ENCODE assay signal across 21 cellular contexts in the genomic region with DNA sequence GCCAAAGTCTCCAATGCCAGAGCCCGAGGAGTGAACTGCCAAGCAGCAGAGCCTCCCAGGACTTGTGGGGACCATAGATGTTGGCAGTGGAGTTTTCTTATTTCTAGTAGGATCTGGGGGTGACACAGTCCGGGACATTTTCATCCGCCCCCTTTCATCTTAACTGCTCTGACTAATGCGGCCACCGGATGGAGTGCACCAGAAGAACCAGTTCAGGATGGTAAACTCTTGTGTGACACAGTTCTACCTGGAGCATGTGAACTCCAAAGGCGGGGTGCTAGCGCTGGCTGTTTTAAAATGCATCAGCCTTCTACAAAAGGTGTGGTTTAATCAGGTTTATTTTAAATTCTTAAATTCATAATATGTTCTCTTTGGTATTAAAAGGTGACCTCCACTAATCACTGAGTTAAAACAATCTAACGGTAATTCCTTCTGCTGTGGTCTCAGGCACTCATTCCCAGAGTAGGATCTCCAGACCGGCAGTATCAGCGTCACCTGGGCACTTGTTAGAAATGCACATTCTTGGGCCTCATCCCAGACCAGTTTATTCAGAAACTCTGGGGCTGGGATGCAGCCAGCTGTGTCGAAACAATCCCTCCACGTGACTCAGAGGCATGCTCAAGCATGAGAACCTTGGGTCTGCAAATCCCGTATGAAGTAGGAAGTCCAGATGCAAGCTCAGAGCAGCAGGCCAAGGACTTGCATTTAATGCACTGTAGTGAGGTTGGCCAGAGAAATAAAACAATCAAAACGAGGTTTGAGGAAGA.
DNase-seq lines count a peak whose midpoint lies in the region; ATAC-seq and TF ChIP-seq lines count a peak whose summit lies in the region.
"Had no signal": no experiment of that assay in that cellular context is flagged by ENCODE, and none has a peak within 500 bp of the region (broad histone marks: within the 10 kb centered on the region; RNA-seq: fewer than 3 reads in every experiment).

No MANE protein-coding gene starts in this region.

- H3K9me3 ChIP-seq in left lung (peaks cover 0 to 3% of the 10 kb centered on the region in 2 donors), upper lobe of right lung (no peaks in the 10 kb centered on the region), SK-N-SH (no peaks in the 10 kb centered on the region)
- H3K9me3 ChIP-seq: psoas muscle, testis had no signal

- no peak overlapping the region for H2AFZ ChIP-seq in SK-N-SH (ENCODE audit: low read depth)

- no peak for TF ChIP-seq EP300 in SK-N-SH (IDR thresholded peaks at IDR 0.05; ENCODE audit: borderline replicate concordance in 1 of 2, low read depth in 1 of 2, low read length in 1 of 2)

- 53% methylated on average over 14 of the region's 14 CpGs for WGBS in SK-N-SH (ENCODE audit: low lambda C conversion rate)

- H3K27ac ChIP-seq in left lung (no peak overlapping the region), upper lobe of right lung (no peak overlapping the region), SK-N-SH (ENCODE audit: low read depth in 2 of 2, low read length in 1 of 2) (no peak overlapping the region)
- H3K27ac ChIP-seq: psoas muscle, SJSA1, testis had no signal

- POLR2A ChIA-PET in SK-N-SH (lab: Yijun Ruan, JAX): no interaction called here

- H4K20me1 ChIP-seq in SK-N-SH (ENCODE audit: insufficient read depth): no peaks in the 10 kb centered on the region

- H3K27me3 ChIP-seq in left lung (peaks cover 0 to 9% of the 10 kb centered on the region in 2 donors), upper lobe of right lung (no peaks in the 10 kb centered on the region), SK-N-SH (ENCODE audit: insufficient read depth) (no peaks in the 10 kb centered on the region)
- H3K27me3 ChIP-seq: SJSA1, testis had no signal

- H3K36me3 ChIP-seq in left lung (no peaks in the 10 kb centered on the region), upper lobe of right lung (no peaks in the 10 kb centered on the region), SK-N-SH (replicated peaks in 1 of 2; ENCODE audit: control insufficient read depth in 1 of 2, insufficient read depth in 2 of 2, low read length in 1 of 2) (no peaks in the 10 kb centered on the region)
- H3K36me3 ChIP-seq: SJSA1 had no signal

- H3K9ac ChIP-seq in SK-N-SH: no peak overlapping the region

- intact Hi-C loops in left lung (cut with DNase I) (no loop called here), upper lobe of right lung (cut with DNase I) (no loop called here)

- no peaks in the 10 kb centered on the region for H3K4me1 ChIP-seq in left lung
- no peaks in the 10 kb centered on the region for H3K4me1 ChIP-seq in upper lobe of right lung
- H3K4me1 ChIP-seq in SK-N-SH (ENCODE audit: control insufficient read depth in 1 of 2, insufficient read depth in 2 of 2, low read depth in 1 of 2, low read length in 1 of 2): peaks cover 0 to 7% of the 10 kb centered on the region in 2 experiments; a peak in 2 of 4 replicates
- H3K4me1 ChIP-seq: psoas muscle, SJSA1, testis had no signal

- H3K9me2 ChIP-seq in SK-N-SH: no peaks in the 10 kb centered on the region

- no peak overlapping the region for H3K4me3 ChIP-seq in epithelial cell of proximal tubule (ENCODE audit: low read depth, low read length)
- no peak overlapping the region for H3K4me3 ChIP-seq in left lung
- H3K4me3 ChIP-seq in upper lobe of right lung: no peak overlapping the region
- H3K4me3 ChIP-seq in SK-N-SH (ENCODE audit: low read depth in 2 of 2, low read length in 1 of 2): no peak overlapping the region
- H3K4me3 ChIP-seq: psoas muscle, SJSA1, testis had no signal

- TF ChIP-seq CTCF in epithelial cell of proximal tubule (conservative IDR thresholded peaks at IDR 0.05; ENCODE audit: low read depth, low read length) (no peak), left lung (IDR thresholded peaks at IDR 0.05) (no peak), upper lobe of right lung (IDR thresholded peaks at IDR 0.05) (no peak), SK-N-SH (IDR thresholded peaks at IDR 0.05) (no peak)

- peak; percentile 75 for ATAC-seq in left lung
- peak; percentile 90 for ATAC-seq in upper lobe of right lung
- ATAC-seq: CD8-positive, alpha-beta T cell; natural killer cell treated with Interleukin-12 subunit alpha and Interleukin-12 subunit beta and Interleukin-15 and Interleukin-18, amount 100 ng/mL, for 72 hours; psoas muscle had no signal

- CTCF ChIA-PET in SK-N-SH (lab: Yijun Ruan, JAX): interaction anchor here (1.6 kb wide), 1 partner anchor 52 kb away, joined by 4 read pairs; no protein-coding TSS in a partner anchor

- DNase-seq in NCI-H2196 (lab: John Stamatoyannopoulos, UW; ENCODE audit: unreplicated experiment) (peak; percentile 26), NCI-H2196 treated with DMSO at 0.1 percent for 48 hours (lab: John Stamatoyannopoulos, UW; ENCODE audit: unreplicated experiment) (no peak), epithelial cell of proximal tubule (ENCODE audit: low read depth) (peak; percentile 10), left lung (peak in 1 of 2 donors; percentile 44), upper lobe of right lung (peak; percentile 87), SK-N-SH (no peak)
- no peak for DNase-seq in activated effector memory CD4-positive, alpha-beta T cell treated with Interleukin-2 at 50 U/mL for 16 hours
- no peak for DNase-seq in stimulated activated CD4-positive, alpha-beta T cell treated with anti-CD3 and anti-CD28 coated beads, Interleukin-4, amount 100 ng/mL, for 24 hours
- DNase-seq: ACHN; activated B cell treated with CpG ODN at 0.5 μM for 24 hours; activated T-cell treated with anti-CD3 and anti-CD28 coated beads, Interleukin-2, amount 50 U/mL, for 48 hours; CD8-positive, alpha-beta T cell; dermis blood vessel endothelial cell; DND-41; erythroblast; NCI-H1694 treated with DMSO at 0.1 percent for 48 hours; psoas muscle; T-helper 2 cell; testis had no signal

- no peak overlapping the region for H3K4me2 ChIP-seq in SK-N-SH

- H3K79me2 ChIP-seq in SK-N-SH (ENCODE audit: insufficient read depth): no peaks in the 10 kb centered on the region

- no peaks in the 10 kb centered on the region for H3F3A ChIP-seq in SK-N-SH (replicated peaks; ENCODE audit: insufficient read depth)

- TF ChIP-seq RAD21 in SK-N-SH (IDR thresholded peaks at IDR 0.05; ENCODE audit: low read length): no peak

TF ChIP-seq in SK-N-SH, 30 proteins besides CTCF, POLR2A, EP300 and RAD21:
- TF ChIP-seq YY1 (IDR thresholded peaks at IDR 0.05; ENCODE audit: low read depth): no peak
- no peak for TF ChIP-seq JUND (IDR thresholded peaks at IDR 0.05)
- TF ChIP-seq, protein P1, sequence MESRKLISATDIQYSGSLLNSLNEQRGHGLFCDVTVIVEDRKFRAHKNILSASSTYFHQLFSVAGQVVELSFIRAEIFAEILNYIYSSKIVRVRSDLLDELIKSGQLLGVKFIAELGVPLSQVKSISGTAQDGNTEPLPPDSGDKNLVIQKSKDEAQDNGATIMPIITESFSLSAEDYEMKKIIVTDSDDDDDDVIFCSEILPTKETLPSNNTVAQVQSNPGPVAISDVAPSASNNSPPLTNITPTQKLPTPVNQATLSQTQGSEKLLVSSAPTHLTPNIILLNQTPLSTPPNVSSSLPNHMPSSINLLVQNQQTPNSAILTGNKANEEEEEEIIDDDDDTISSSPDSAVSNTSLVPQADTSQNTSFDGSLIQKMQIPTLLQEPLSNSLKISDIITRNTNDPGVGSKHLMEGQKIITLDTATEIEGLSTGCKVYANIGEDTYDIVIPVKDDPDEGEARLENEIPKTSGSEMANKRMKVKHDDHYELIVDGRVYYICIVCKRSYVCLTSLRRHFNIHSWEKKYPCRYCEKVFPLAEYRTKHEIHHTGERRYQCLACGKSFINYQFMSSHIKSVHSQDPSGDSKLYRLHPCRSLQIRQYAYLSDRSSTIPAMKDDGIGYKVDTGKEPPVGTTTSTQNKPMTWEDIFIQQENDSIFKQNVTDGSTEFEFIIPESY (IDR thresholded peaks at IDR 0.05; ENCODE audit: borderline replicate concordance, low read depth): no peak
- TF ChIP-seq, protein P2, sequence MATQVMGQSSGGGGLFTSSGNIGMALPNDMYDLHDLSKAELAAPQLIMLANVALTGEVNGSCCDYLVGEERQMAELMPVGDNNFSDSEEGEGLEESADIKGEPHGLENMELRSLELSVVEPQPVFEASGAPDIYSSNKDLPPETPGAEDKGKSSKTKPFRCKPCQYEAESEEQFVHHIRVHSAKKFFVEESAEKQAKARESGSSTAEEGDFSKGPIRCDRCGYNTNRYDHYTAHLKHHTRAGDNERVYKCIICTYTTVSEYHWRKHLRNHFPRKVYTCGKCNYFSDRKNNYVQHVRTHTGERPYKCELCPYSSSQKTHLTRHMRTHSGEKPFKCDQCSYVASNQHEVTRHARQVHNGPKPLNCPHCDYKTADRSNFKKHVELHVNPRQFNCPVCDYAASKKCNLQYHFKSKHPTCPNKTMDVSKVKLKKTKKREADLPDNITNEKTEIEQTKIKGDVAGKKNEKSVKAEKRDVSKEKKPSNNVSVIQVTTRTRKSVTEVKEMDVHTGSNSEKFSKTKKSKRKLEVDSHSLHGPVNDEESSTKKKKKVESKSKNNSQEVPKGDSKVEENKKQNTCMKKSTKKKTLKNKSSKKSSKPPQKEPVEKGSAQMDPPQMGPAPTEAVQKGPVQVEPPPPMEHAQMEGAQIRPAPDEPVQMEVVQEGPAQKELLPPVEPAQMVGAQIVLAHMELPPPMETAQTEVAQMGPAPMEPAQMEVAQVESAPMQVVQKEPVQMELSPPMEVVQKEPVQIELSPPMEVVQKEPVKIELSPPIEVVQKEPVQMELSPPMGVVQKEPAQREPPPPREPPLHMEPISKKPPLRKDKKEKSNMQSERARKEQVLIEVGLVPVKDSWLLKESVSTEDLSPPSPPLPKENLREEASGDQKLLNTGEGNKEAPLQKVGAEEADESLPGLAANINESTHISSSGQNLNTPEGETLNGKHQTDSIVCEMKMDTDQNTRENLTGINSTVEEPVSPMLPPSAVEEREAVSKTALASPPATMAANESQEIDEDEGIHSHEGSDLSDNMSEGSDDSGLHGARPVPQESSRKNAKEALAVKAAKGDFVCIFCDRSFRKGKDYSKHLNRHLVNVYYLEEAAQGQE (IDR thresholded peaks at IDR 0.05; ENCODE audit: low read depth, low read length): no peak
- TF ChIP-seq ELF1 (IDR thresholded peaks at IDR 0.05): no peak
- no peak for TF ChIP-seq GABPA (IDR thresholded peaks at IDR 0.05; ENCODE audit: low read depth)
TF ChIP-seq in SK-N-SH: peak in this region for 0.

Comparison
In these comparisons a context has a peak if more than half of its experiments do, and no peak if none do; other contexts are left out.
1. DNase-seq: peak in NCI-H2196 (single experiment), epithelial cell of proximal tubule (single experiment) and upper lobe of right lung (single experiment); none in NCI-H2196 treated with DMSO at 0.1 percent for 48 hours (single experiment), activated effector memory CD4-positive, alpha-beta T cell treated with Interleukin-2 at 50 U/mL for 16 hours (single experiment), stimulated activated CD4-positive, alpha-beta T cell treated with anti-CD3 and anti-CD28 coated beads, Interleukin-4, amount 100 ng/mL, for 24 hours (single experiment) and SK-N-SH (single experiment).